8 cellular contexts compared by ENCODE assay signal in genomic region chr2:196263181-196263747, GRCh38.
DNase-seq lines count a peak whose midpoint lies in the region; ATAC-seq, FAIRE-seq and TF ChIP-seq lines count a peak whose summit lies in the region.

No MANE protein-coding gene starts in this region.

- no peaks in the 10 kb centered on the region for H3K27me3 ChIP-seq in bronchial epithelial cell (ENCODE audit: control insufficient read depth, insufficient read depth, low read length)
- H3K27me3 ChIP-seq in naive thymus-derived CD4-positive, alpha-beta T cell (ENCODE audit: control insufficient read depth in 2 of 2, insufficient read depth in 2 of 2, low read length in 2 of 2) = no peaks in the 10 kb centered on the region
- no peaks in the 10 kb centered on the region for H3K27me3 ChIP-seq in MG63

- peaks cover 53 to 82% of the 10 kb centered on the region in 2 donors for H3K4me1 ChIP-seq in naive thymus-derived CD4-positive, alpha-beta T cell (ENCODE audit: control insufficient read depth in 2 of 2, insufficient read depth in 2 of 2, low read length in 2 of 2)

- CTCF ChIA-PET in naive thymus-derived CD4-positive, alpha-beta T cell (lab: Charles Lee) = interaction anchor here (1.0 to 4.3 kb wide), 3 partner anchors 13 to 43 kb away, joined by 3 to 20 read pairs (median 5); no protein-coding TSS in a partner anchor

- peaks cover 0 to 8% (median 0%) of the 10 kb centered on the region in 5 donors for H3K36me3 Mint-ChIP-seq in naive thymus-derived CD4-positive, alpha-beta T cell

- peaks cover 39 to 94% (median 89%) of the 10 kb centered on the region in 7 donors for H3K4me1 Mint-ChIP-seq in naive thymus-derived CD4-positive, alpha-beta T cell

- no peaks in the 10 kb centered on the region for H3K9me3 ChIP-seq in naive thymus-derived CD4-positive, alpha-beta T cell (ENCODE audit: control insufficient read depth in 2 of 3, low read length in 3 of 3)
- H3K9me3 ChIP-seq in MG63 = no peaks in the 10 kb centered on the region

- no peak overlapping the region for H3K4me3 ChIP-seq in bronchial epithelial cell (ENCODE audit: low read depth, low read length)
- peak overlapping the region; percentile 31 for H3K4me3 ChIP-seq in naive thymus-derived CD4-positive, alpha-beta T cell (ENCODE audit: low read length)
- H3K4me3 ChIP-seq in MG63 = no peak overlapping the region

- peak overlapping the region; percentile 87 for H3K27ac ChIP-seq in naive thymus-derived CD4-positive, alpha-beta T cell (ENCODE audit: low read depth, low read length)

- no peaks in the 10 kb centered on the region for H3K27me3 Mint-ChIP-seq in naive thymus-derived CD4-positive, alpha-beta T cell

- peak overlapping the region; percentile 63 to 90 (median 82) for H3K4me3 Mint-ChIP-seq in naive thymus-derived CD4-positive, alpha-beta T cell

- H3K27ac Mint-ChIP-seq in naive thymus-derived CD4-positive, alpha-beta T cell = peak overlapping the region; percentile 90 to 99 (median 97)

- no peak for TF ChIP-seq CTCF in bronchial epithelial cell (IDR thresholded peaks at IDR 0.05; ENCODE audit: insufficient read depth, low read length, severe bottlenecking)

- peak; percentile 89 for ATAC-seq in GM19025 (IDR thresholded peaks at IDR 0.05; ENCODE audit: low read depth, unreplicated experiment)
- peak; percentile 88 for ATAC-seq in HG03135 (IDR thresholded peaks at IDR 0.05; ENCODE audit: unreplicated experiment)
- ATAC-seq in naive thymus-derived CD4-positive, alpha-beta T cell = peak; percentile 90

- intact Hi-C loops in naive thymus-derived CD4-positive, alpha-beta T cell (cut with micrococcal nuclease) = loop anchor here (1.0 to 10.0 kb wide), 12 partner anchors 11 to 1796 kb away; partner anchors contain the start of genes SLC39A10 (in 2 of the 2) and STK17B (in 1 of the 2)

- no peaks in the 10 kb centered on the region for H3K9me3 Mint-ChIP-seq in naive thymus-derived CD4-positive, alpha-beta T cell

- FAIRE-seq in bronchial epithelial cell (lab: Jason Lieb, UNC) = no peak

- DNase-seq in AML-193 (lab: John Stamatoyannopoulos, UW) (peak; percentile 88 to 90), SIG-M5 treated with dmso at 0.1 percent for 504 hours (lab: John Stamatoyannopoulos, UW; ENCODE audit: unreplicated experiment) (peak; percentile 82), bronchial epithelial cell (ENCODE audit: low read depth) (peak; percentile 95), MG63 (no peak)
- DNase-seq in naive thymus-derived CD4-positive, alpha-beta T cell = peak in 7 of 9 donors; percentile 70 to 88 (median 83)
- no peak for DNase-seq in stimulated activated CD8-positive, alpha-beta memory T cell treated with anti-CD3 and anti-CD28 coated beads, Interleukin-4, amount 100 ng/mL, for 48 hours

- POLR2A ChIA-PET in naive thymus-derived CD4-positive, alpha-beta T cell (lab: Charles Lee) = interaction anchor here (0.6 to 12.9 kb wide), 10 partner anchors 11 to 102 kb away, joined by 3 to 215 read pairs (median 23); partner anchors contain the start of gene STK17B

- H3K36me3 ChIP-seq in bronchial epithelial cell (ENCODE audit: control insufficient read depth, insufficient read depth, low read length) (no peaks in the 10 kb centered on the region), MG63 (no peaks in the 10 kb centered on the region; the same call in none of the 2 replicates)
- no peaks in the 10 kb centered on the region for H3K36me3 ChIP-seq in naive thymus-derived CD4-positive, alpha-beta T cell (ENCODE audit: control insufficient read depth in 2 of 3, insufficient read depth in 3 of 3, low read length in 3 of 3)

Comparison
In these comparisons a context has a peak if more than half of its experiments do, and no peak if none do; other contexts are left out.
1. DNase-seq: peak in AML-193 (2 of 2), SIG-M5 treated with dmso at 0.1 percent for 504 hours (single experiment), bronchial epithelial cell (single experiment) and naive thymus-derived CD4-positive, alpha-beta T cell (7 of 9); none in MG63 (single experiment) and stimulated activated CD8-positive, alpha-beta memory T cell treated with anti-CD3 and anti-CD28 coated beads, Interleukin-4, amount 100 ng/mL, for 48 hours (single experiment).
2. Peak in every context shown above with its lines, with median percentiles within 50 percentile points of each other: ATAC-seq.